ENCODE assay signal across 8 cellular contexts in genomic region chr1:149927535-149928387, GRCh38.
A peak's percentile ranks its signal among the peaks of the same experiment; 100 is the strongest.
DNase-seq lines count a peak whose midpoint lies in the region; ATAC-seq lines count a peak whose summit lies in the region.

Gene SF3B4, minus strand, starts transcription at chr1:149927803. Its CDS starts 44 bp downstream, at chr1:149927759.

- DNase-seq in AG20443 (ENCODE audit: low spot score): peak; percentile 96
- DNase-seq in NCI-H446 (lab: John Stamatoyannopoulos, UW): peak; percentile 87 to 94
- peak; percentile 91 for DNase-seq in activated CD4-positive, CD25-positive, alpha-beta regulatory T cell treated with anti-CD3 and anti-CD28 coated beads, Interleukin-2, amount 50 U/mL, for 16 hours (ENCODE audit: low read depth, low spot score)
- peak; percentile 93 for DNase-seq in central memory CD4-positive, alpha-beta T cell
- peak; percentile 96 for DNase-seq in iris pigment epithelial cell (ENCODE audit: low read depth)
- peak; percentile 90 to 91 for DNase-seq in stimulated activated CD4-positive, alpha-beta T cell treated with anti-CD3 and anti-CD28 coated beads, Interleukin-12 subunit alpha, Interleukin-12 subunit beta, amount 100 ng/mL, for 24 hours (ENCODE audit: low read depth in 2 of 2)

- peak; percentile 90 for ATAC-seq in GM19043 (IDR thresholded peaks at IDR 0.05; ENCODE audit: low read depth, unreplicated experiment)
- peak; percentile 96 for ATAC-seq in HG03354 (IDR thresholded peaks at IDR 0.05; ENCODE audit: poor library complexity, severe bottlenecking, unreplicated experiment)

Comparison
In these comparisons a context has a peak if more than half of its experiments do, and no peak if none do; other contexts are left out.
1. Peak in every context shown above with its lines: DNase-seq and ATAC-seq.